18 cellular contexts compared by ENCODE assay signal in genomic region chr17:17884281-17885028, GRCh38. TPM values are rescaled to one million over a fixed set of nuclear protein-coding genes. Genes with fewer than 3 reads are reported as not detected.
A peak's percentile ranks its signal among the peaks of the same experiment; 100 is the strongest.
DNase-seq lines count a peak whose midpoint lies in the region; ATAC-seq and TF ChIP-seq lines count a peak whose summit lies in the region.
"Had no signal": no experiment of that assay in that cellular context is flagged by ENCODE, and none has a peak within 500 bp of the region (broad histone marks: within the 10 kb centered on the region; RNA-seq: fewer than 3 reads in every experiment).

No MANE protein-coding gene starts in this region.

- TF ChIP-seq POLR2A in gastrocnemius medialis (IDR thresholded peaks at IDR 0.05), result no peak

- no peaks in the 10 kb centered on the region for H3K9me3 ChIP-seq in HUES48 (ENCODE audit: control insufficient read depth, insufficient read depth, low read length)
- no peaks in the 10 kb centered on the region for H3K9me3 ChIP-seq in iPS-20b (ENCODE audit: insufficient read depth, low read depth, low read length)
- H3K9me3 ChIP-seq in gastrocnemius medialis, result no peaks in the 10 kb centered on the region
- H3K9me3 ChIP-seq: body of pancreas, thoracic aorta had no signal

- H3K27ac ChIP-seq in HUES48 (ENCODE audit: low read depth, low read length), result peak overlapping the region; percentile 1
- no peak overlapping the region for H3K27ac ChIP-seq in iPS-20b (ENCODE audit: low read length)
- peak overlapping the region in 1 of 4 donors; percentile 25 for H3K27ac ChIP-seq in gastrocnemius medialis
- H3K27ac ChIP-seq: body of pancreas, SK-N-MC, thoracic aorta had no signal

- H3K4me3 Mint-ChIP-seq in WTC11, result no peak overlapping the region
- H3K4me3 Mint-ChIP-seq in activated CD4-positive, alpha-beta T cell treated with anti-CD3 and anti-CD28 coated beads, Interleukin-2, amount 10 ng/mL, durations not matched to agents 24 days and 14 days, result no peak overlapping the region
- H3K4me3 Mint-ChIP-seq: activated naive CD8-positive, alpha-beta T cell treated with anti-CD3 and anti-CD28 coated beads, Interleukin-2, amount 10 ng/mL, durations not matched to agents 7 days and 5 days; activated T-helper 1 cell treated with anti-CD3 and anti-CD28 coated beads, Interleukin-12 subunit alpha, Interleukin-12 subunit beta, Interleukin-2, Interleukin-4 antibody, amounts not matched to agents 30 ng/mL and 10 ng/mL and 1 ng/mL, durations not matched to agents 14 hours and 24 hours and 36 hours; dendritic cell treated with granulocyte-macrophage colony-stimulating factor and Interleukin-4, amounts not matched to agents 40 ng/mL and 50 ng/mL, for 4 days; T-helper 2 cell treated with Interferon-gamma antibody and Interleukin-4, amounts not matched to agents 5 μg/mL and 100 μg/mL, for 36 hours had no signal

- intact Hi-C loops in gastrocnemius medialis (cut with DNase I; ENCODE audit: low total_unique reads), result no loop called here
- intact Hi-C loops in activated CD4-positive, alpha-beta T cell treated with anti-CD3 and anti-CD28 coated beads, Interleukin-2, amount 10 ng/mL, durations not matched to agents 24 days and 14 days (cut with micrococcal nuclease), result no loop called here

- peaks cover 60% of the 10 kb centered on the region for H3K4me1 Mint-ChIP-seq in WTC11
- no peaks in the 10 kb centered on the region for H3K4me1 Mint-ChIP-seq in activated CD4-positive, alpha-beta T cell treated with anti-CD3 and anti-CD28 coated beads, Interleukin-2, amount 10 ng/mL, durations not matched to agents 24 days and 14 days

- in situ Hi-C loops in gastrocnemius medialis (cut with MboI; ENCODE audit: low sequenced_read_pairs in 4 of 4), result loop anchor here in 3 of 4 donors (25.0 kb wide), 1 partner anchor 153 kb away; the partner anchor contains the start of genes ATPAF2 (in 3 of the 3) and GID4 (in 3 of the 3)

- H3K36me3 ChIP-seq in HUES48 (ENCODE audit: control insufficient read depth, insufficient read depth, low read length) (no peaks in the 10 kb centered on the region), iPS-20b (ENCODE audit: insufficient read depth, low read depth, low read length) (no peaks in the 10 kb centered on the region), gastrocnemius medialis (peaks cover 0 to 10% of the 10 kb centered on the region in 2 donors)

- peak overlapping the region; percentile 61 for H3K27ac Mint-ChIP-seq in WTC11
- no peak overlapping the region for H3K27ac Mint-ChIP-seq in activated CD4-positive, alpha-beta T cell treated with anti-CD3 and anti-CD28 coated beads, Interleukin-2, amount 10 ng/mL, durations not matched to agents 24 days and 14 days
- H3K27ac Mint-ChIP-seq: activated naive CD8-positive, alpha-beta T cell treated with anti-CD3 and anti-CD28 coated beads, Interleukin-2, amount 10 ng/mL, durations not matched to agents 7 days and 5 days; activated T-helper 1 cell treated with anti-CD3 and anti-CD28 coated beads, Interleukin-12 subunit alpha, Interleukin-12 subunit beta, Interleukin-2, Interleukin-4 antibody, amounts not matched to agents 30 ng/mL and 10 ng/mL and 1 ng/mL, durations not matched to agents 14 hours and 24 hours and 36 hours; dendritic cell treated with granulocyte-macrophage colony-stimulating factor and Interleukin-4, amounts not matched to agents 40 ng/mL and 50 ng/mL, for 4 days; T-helper 2 cell treated with Interferon-gamma antibody and Interleukin-4, amounts not matched to agents 5 μg/mL and 100 μg/mL, for 36 hours had no signal

- H3K27me3 ChIP-seq in HUES48 (ENCODE audit: control insufficient read depth, insufficient read depth, low read length) (no peaks in the 10 kb centered on the region; the same call in 1 of the 2 replicates), iPS-20b (ENCODE audit: insufficient read depth, low read length) (no peaks in the 10 kb centered on the region), gastrocnemius medialis (no peaks in the 10 kb centered on the region)
- H3K27me3 ChIP-seq: body of pancreas had no signal

- no peak overlapping the region for H3K9ac ChIP-seq in HUES48 (ENCODE audit: low read depth, low read length)
- no peak overlapping the region for H3K9ac ChIP-seq in iPS-20b (ENCODE audit: low read depth, low read length)

- CTCF ChIA-PET in WTC11 (lab: Charles Lee), result interaction anchor here (0.6 to 3.9 kb wide), 18 partner anchors 14 to 149 kb away, joined by 3 to 37 read pairs (median 4); partner anchors contain the start of genes DRC3, SREBF1 and TOM1L2

- H3K36me3 Mint-ChIP-seq in WTC11, result no peaks in the 10 kb centered on the region
- H3K36me3 Mint-ChIP-seq in activated CD4-positive, alpha-beta T cell treated with anti-CD3 and anti-CD28 coated beads, Interleukin-2, amount 10 ng/mL, durations not matched to agents 24 days and 14 days (ENCODE audit: low read depth), result peaks cover 9% of the 10 kb centered on the region

- no peaks in the 10 kb centered on the region for H3K9me3 Mint-ChIP-seq in WTC11
- H3K9me3 Mint-ChIP-seq in activated CD4-positive, alpha-beta T cell treated with anti-CD3 and anti-CD28 coated beads, Interleukin-2, amount 10 ng/mL, durations not matched to agents 24 days and 14 days, result no peaks in the 10 kb centered on the region
- H3K9me3 Mint-ChIP-seq: activated naive CD8-positive, alpha-beta T cell treated with anti-CD3 and anti-CD28 coated beads, Interleukin-2, amount 10 ng/mL, durations not matched to agents 7 days and 5 days; activated T-helper 1 cell treated with anti-CD3 and anti-CD28 coated beads, Interleukin-12 subunit alpha, Interleukin-12 subunit beta, Interleukin-2, Interleukin-4 antibody, amounts not matched to agents 30 ng/mL and 10 ng/mL and 1 ng/mL, durations not matched to agents 14 hours and 24 hours and 36 hours; dendritic cell treated with granulocyte-macrophage colony-stimulating factor and Interleukin-4, amounts not matched to agents 40 ng/mL and 50 ng/mL, for 4 days; T-helper 2 cell treated with Interferon-gamma antibody and Interleukin-4, amounts not matched to agents 5 μg/mL and 100 μg/mL, for 36 hours had no signal

- POLR2A ChIA-PET in WTC11 (lab: Charles Lee), result interaction anchor here (0.6 to 1.2 kb wide), 2 partner anchors 46 to 48 kb away, joined by 3 read pairs; partner anchors contain the start of gene SREBF1

- H3K4me1 ChIP-seq in HUES48 (ENCODE audit: control insufficient read depth, insufficient read depth, low read length) (peaks cover 42% of the 10 kb centered on the region), iPS-20b (ENCODE audit: insufficient read depth, low read length) (peaks cover 32% of the 10 kb centered on the region), gastrocnemius medialis (peaks cover 31 to 39% of the 10 kb centered on the region in 2 donors)

- DNase-seq in WTC11 (ENCODE audit: low spot score), result no peak
- DNase-seq in gastrocnemius medialis, result peak in 1 of 2 donors; percentile 65
- no peak for DNase-seq in activated CD4-positive, alpha-beta T cell treated with anti-CD3 and anti-CD28 coated beads, Interleukin-2, amount 10 ng/mL, durations not matched to agents 24 days and 14 days
- DNase-seq: activated CD4-positive, alpha-beta T cell treated with anti-CD3 and anti-CD28 coated beads for 1 hour; activated naive CD8-positive, alpha-beta T cell treated with anti-CD3 and anti-CD28 coated beads, Interleukin-2, amount 10 ng/mL, durations not matched to agents 7 days and 5 days; body of pancreas; foreskin fibroblast; left colon; NCI-H1105 treated with DMSO at 0.1 percent for 48 hours had no signal

- no peak for ATAC-seq in WTC11
- ATAC-seq in gastrocnemius medialis, result peak; percentile 40 to 79
- no peak for ATAC-seq in GM21526 (IDR thresholded peaks at IDR 0.05; ENCODE audit: low FRiP score, unreplicated experiment)
- ATAC-seq in GM21515 (IDR thresholded peaks at IDR 0.05; ENCODE audit: unreplicated experiment), result no peak
- ATAC-seq: body of pancreas, left colon had no signal

- H3K27me3 Mint-ChIP-seq in WTC11 (ENCODE audit: low read depth), result no peaks in the 10 kb centered on the region; the same call in 1 of the 2 replicates
- no peaks in the 10 kb centered on the region for H3K27me3 Mint-ChIP-seq in activated CD4-positive, alpha-beta T cell treated with anti-CD3 and anti-CD28 coated beads, Interleukin-2, amount 10 ng/mL, durations not matched to agents 24 days and 14 days
- H3K27me3 Mint-ChIP-seq: activated naive CD8-positive, alpha-beta T cell treated with anti-CD3 and anti-CD28 coated beads, Interleukin-2, amount 10 ng/mL, durations not matched to agents 7 days and 5 days; dendritic cell treated with granulocyte-macrophage colony-stimulating factor and Interleukin-4, amounts not matched to agents 40 ng/mL and 50 ng/mL, for 4 days had no signal

- TF ChIP-seq CTCF in WTC11 (IDR thresholded peaks at IDR 0.05), result no peak
- TF ChIP-seq CTCF in gastrocnemius medialis (IDR thresholded peaks at IDR 0.05 in 4 of 5, conservative IDR thresholded peaks at IDR 0.05 in 1 of 5), result no peak

- H3K4me3 ChIP-seq in HUES48 (ENCODE audit: low read depth, low read length), result no peak overlapping the region
- H3K4me3 ChIP-seq in iPS-20b (ENCODE audit: low read length), result 0 out of 2 replicates have a peak overlapping the region, but pooled peaks have one; percentile 13
- H3K4me3 ChIP-seq in gastrocnemius medialis, result no peak overlapping the region
- H3K4me3 ChIP-seq: body of pancreas, SK-N-MC, thoracic aorta had no signal

TF ChIP-seq in WTC11, 78 proteins besides CTCF, POLR2A, EP300 and RAD21:
- TF ChIP-seq ZNF138 (CRISPR knock-in tag; conservative IDR thresholded peaks at IDR 0.05), result no peak
- 0 out of 2 replicates have a peak, but pooled peaks have one; percentile 38 for TF ChIP-seq MAX (CRISPR knock-in tag; IDR thresholded peaks at IDR 0.05)

RNA-seq across cellular contexts. Expression of gene SREBF1, which starts 47.7 kb away (rescaled TPM):
- total RNA-seq in WTC11 (2021), result 72.3 to 93.7 TPM (median 76.7 TPM) in 3 replicates
- total RNA-seq in gastrocnemius medialis, result 10 to 100 TPM; 11.1 to 64.5 (median 32.3) TPM
- total RNA-seq in activated CD4-positive, alpha-beta T cell treated with anti-CD3 and anti-CD28 coated beads, Interleukin-2, amount 10 ng/mL, durations not matched to agents 24 days and 14 days, result 154 and 171 TPM in 2 replicates

Comparison
In these comparisons a context has a peak if more than half of its experiments do, and no peak if none do; other contexts are left out.
1. ATAC-seq: peak in gastrocnemius medialis (2 of 2); none in WTC11 (single experiment), GM21526 (single experiment) and GM21515 (single experiment).